18 cellular contexts compared by ENCODE assay signal in the genomic region with DNA sequence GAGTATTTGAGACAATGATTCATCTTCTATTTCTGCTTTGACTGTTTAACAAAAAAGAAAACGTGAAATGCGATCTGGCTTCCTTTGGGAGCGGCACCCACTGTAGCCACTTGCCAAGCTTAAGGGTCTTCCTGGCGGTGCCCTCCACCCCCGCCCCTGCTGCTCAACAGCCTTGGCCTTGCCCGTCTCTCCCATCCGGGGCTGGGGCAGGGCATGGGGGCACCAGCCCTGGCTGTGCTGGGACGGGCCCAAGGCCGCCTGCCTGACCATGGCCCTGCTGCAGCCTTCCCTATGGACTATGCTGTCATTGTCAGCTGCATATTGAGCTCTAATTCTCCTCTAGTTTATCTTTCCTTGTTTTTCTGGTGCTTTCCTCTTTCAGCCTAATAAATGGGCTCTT.
DNase-seq lines count a peak whose midpoint lies in the region; ATAC-seq and TF ChIP-seq lines count a peak whose summit lies in the region.
"Had no signal": no experiment of that assay in that cellular context is flagged by ENCODE, and none has a peak within 500 bp of the region (broad histone marks: within the 10 kb centered on the region; RNA-seq: fewer than 3 reads in every experiment).

No MANE protein-coding gene starts in this region.

- no peak overlapping the region for H2AFZ ChIP-seq in OCI-LY3 (ENCODE audit: low read depth, low read length)

- H3K9ac ChIP-seq in OCI-LY3 (ENCODE audit: low read length) (peak overlapping the region; percentile 23; the same call in 1 of the 2 replicates), subcutaneous abdominal adipose tissue (ENCODE audit: low read length in 5 of 5) (no peak overlapping the region)

- peaks cover 47% of the 10 kb centered on the region for H3K79me2 ChIP-seq in OCI-LY3 (ENCODE audit: low read length)

- no peaks in the 10 kb centered on the region; the same call in 1 of the 2 replicates for H3K9me3 ChIP-seq in OCI-LY3 (ENCODE audit: insufficient read depth, low read length)
- no peaks in the 10 kb centered on the region for H3K9me3 ChIP-seq in esophagus squamous epithelium
- H3K9me3 ChIP-seq in subcutaneous abdominal adipose tissue (ENCODE audit: control insufficient read depth in 5 of 5, low read length in 5 of 5), result no peaks in the 10 kb centered on the region
- H3K9me3 ChIP-seq: thoracic aorta had no signal

- H3K4me3 ChIP-seq in OCI-LY3 (ENCODE audit: low read length), result no peak overlapping the region
- no peak overlapping the region for H3K4me3 ChIP-seq in esophagus squamous epithelium
- no peak overlapping the region for H3K4me3 ChIP-seq in subcutaneous abdominal adipose tissue (ENCODE audit: low read depth in 1 of 5, low read length in 5 of 5)
- H3K4me3 ChIP-seq: SK-N-MC, thoracic aorta had no signal

- TF ChIP-seq POLR2A in esophagus squamous epithelium (IDR thresholded peaks at IDR 0.05), result no peak

- intact Hi-C loops in esophagus squamous epithelium (cut with DNase I), result no loop called here

- DNase-seq in activated naive CD4-positive, alpha-beta T cell (lab: John Stamatoyannopoulos, UW), result no peak
- DNase-seq in esophagus squamous epithelium (lab: John Stamatoyannopoulos, UW) (no peak), NCI-H526 (lab: John Stamatoyannopoulos, UW) (no peak)
- no peak for DNase-seq in activated CD8-positive, alpha-beta memory T cell treated with anti-CD3 and anti-CD28 coated beads, Interleukin-2, amount 50 U/mL, for 4 hours
- DNase-seq: amygdala; caudate nucleus; CD8-positive, alpha-beta memory T cell; glutamatergic neuron; midbrain; NCI-H1694 treated with DMSO at 0.1 percent for 48 hours; NCI-H226 had no signal

- ATAC-seq in HG03095 (IDR thresholded peaks at IDR 0.05; ENCODE audit: unreplicated experiment), result no peak
- ATAC-seq: left lobe of liver had no signal

- H3K4me1 ChIP-seq in OCI-LY3 (ENCODE audit: low read length), result peaks cover 57% of the 10 kb centered on the region
- H3K4me1 ChIP-seq in esophagus squamous epithelium, result peaks cover 0 to 22% (median 0%) of the 10 kb centered on the region in 3 donors
- H3K4me1 ChIP-seq in subcutaneous abdominal adipose tissue (ENCODE audit: control insufficient read depth in 5 of 5, insufficient read depth in 5 of 5, low read length in 5 of 5), result peaks cover 0 to 35% (median 19%) of the 10 kb centered on the region in 5 donors

- peak overlapping the region; percentile 74 for H3K27ac ChIP-seq in OCI-LY3 (ENCODE audit: low read length)
- H3K27ac ChIP-seq in esophagus squamous epithelium, result peak overlapping the region in 3 of 4 donors; percentile 11 to 50 (median 36)
- H3K27ac ChIP-seq in subcutaneous abdominal adipose tissue (ENCODE audit: low read depth, low read length), result peak overlapping the region; percentile 30
- H3K27ac ChIP-seq: SK-N-MC, thoracic aorta had no signal

- no peaks in the 10 kb centered on the region for H3K27me3 ChIP-seq in OCI-LY3 (ENCODE audit: low read depth, low read length)
- H3K27me3 ChIP-seq in esophagus squamous epithelium, result no peaks in the 10 kb centered on the region
- H3K27me3 ChIP-seq in subcutaneous abdominal adipose tissue (ENCODE audit: control insufficient read depth in 5 of 5, insufficient read depth in 4 of 5, low read length in 5 of 5), result no peaks in the 10 kb centered on the region

- H3K9me3 Mint-ChIP-seq in activated naive CD4-positive, alpha-beta T cell treated with anti-CD3 and anti-CD28 coated beads, Interleukin-2, amount 50 U/mL, for 24 hours, result no peaks in the 10 kb centered on the region
- H3K9me3 Mint-ChIP-seq: CD8-positive, alpha-beta memory T cell had no signal

- no peak overlapping the region for H3K4me2 ChIP-seq in OCI-LY3 (ENCODE audit: low read length)

- no peaks in the 10 kb centered on the region for H3K27me3 Mint-ChIP-seq in activated naive CD4-positive, alpha-beta T cell treated with anti-CD3 and anti-CD28 coated beads, Interleukin-2, amount 50 U/mL, for 24 hours
- H3K27me3 Mint-ChIP-seq: CD8-positive, alpha-beta memory T cell had no signal

- H3K4me3 Mint-ChIP-seq in activated naive CD4-positive, alpha-beta T cell treated with anti-CD3 and anti-CD28 coated beads, Interleukin-2, amount 50 U/mL, for 24 hours, result no peak overlapping the region
- H3K4me3 Mint-ChIP-seq: CD8-positive, alpha-beta memory T cell had no signal

- H3K36me3 ChIP-seq in OCI-LY3 (replicated peaks; ENCODE audit: low read depth, low read length) (peaks cover 90% of the 10 kb centered on the region), esophagus squamous epithelium (peaks cover 10 to 94% (median 18%) of the 10 kb centered on the region in 3 donors), subcutaneous abdominal adipose tissue (ENCODE audit: control insufficient read depth in 5 of 5, insufficient read depth in 5 of 5, low read length in 5 of 5) (peaks cover 4 to 85% (median 62%) of the 10 kb centered on the region in 5 donors)

- 82% methylated on average over 6 to 9 of the region's 9 CpGs for WGBS in esophagus squamous epithelium, 2 donors

- peaks cover 23% of the 10 kb centered on the region for H3K36me3 Mint-ChIP-seq in activated naive CD4-positive, alpha-beta T cell treated with anti-CD3 and anti-CD28 coated beads, Interleukin-2, amount 50 U/mL, for 24 hours

- H3K4me1 Mint-ChIP-seq in activated naive CD4-positive, alpha-beta T cell treated with anti-CD3 and anti-CD28 coated beads, Interleukin-2, amount 50 U/mL, for 24 hours, result peaks cover 23% of the 10 kb centered on the region

- peak overlapping the region; percentile 15 for H3K27ac Mint-ChIP-seq in activated naive CD4-positive, alpha-beta T cell treated with anti-CD3 and anti-CD28 coated beads, Interleukin-2, amount 50 U/mL, for 24 hours

- no peaks in the 10 kb centered on the region for H4K20me1 ChIP-seq in OCI-LY3 (ENCODE audit: insufficient read depth, low read length)

- TF ChIP-seq CTCF in OCI-LY3 (IDR thresholded peaks at IDR 0.05; ENCODE audit: low read depth, low read length), result no peak
- TF ChIP-seq CTCF in esophagus squamous epithelium (IDR thresholded peaks at IDR 0.05), result no peak
